Comparison of ENCODE assay signal across 17 cellular contexts in the genomic region with DNA sequence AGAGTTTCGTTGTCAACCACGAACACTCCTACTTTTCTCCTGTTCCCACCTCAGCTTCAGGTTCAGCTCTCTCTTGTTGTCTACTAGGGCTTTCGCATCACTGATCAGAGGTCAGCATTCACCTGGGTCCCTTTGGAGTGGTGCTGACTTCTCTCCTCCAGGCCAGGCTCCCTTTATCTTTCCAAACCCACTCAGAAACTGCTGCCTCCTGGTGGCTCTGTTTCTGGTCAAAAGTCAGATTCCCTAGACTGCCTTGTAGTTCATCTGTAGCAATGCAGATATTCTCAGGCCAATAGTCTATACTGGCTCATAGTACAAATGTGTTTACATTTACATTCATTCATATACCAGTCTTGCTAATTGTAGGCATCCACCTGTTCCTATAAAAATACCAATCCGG. TPM values are rescaled to one million over a fixed set of nuclear protein-coding genes. Genes with fewer than 3 reads are reported as not detected.
A peak's percentile ranks its signal among the peaks of the same experiment; 100 is the strongest.
DNase-seq lines count a peak whose midpoint lies in the region; ATAC-seq, FAIRE-seq and TF ChIP-seq lines count a peak whose summit lies in the region.
"Had no signal": no experiment of that assay in that cellular context is flagged by ENCODE, and none has a peak within 500 bp of the region (broad histone marks: within the 10 kb centered on the region; RNA-seq: fewer than 3 reads in every experiment).

No MANE protein-coding gene starts in this region.

- peaks cover under 1% of the 10 kb centered on the region for H3K4me1 Mint-ChIP-seq in neural crest cell
- H3K4me1 Mint-ChIP-seq in effector memory CD8-positive, alpha-beta T cell (ENCODE audit: low read depth in 2 of 2), result no peaks in the 10 kb centered on the region
- no peaks in the 10 kb centered on the region for H3K4me1 Mint-ChIP-seq in activated CD4-positive, alpha-beta memory T cell treated with anti-CD3 and anti-CD28 coated beads, Interleukin-2, amount 10 ng/mL, durations not matched to agents 7 days and 5 days

- FAIRE-seq in GM12892 (lab: Jason Lieb, UNC), result peak; percentile 24
- FAIRE-seq: GM18507 had no signal

- no peaks in the 10 kb centered on the region for H3K9me3 Mint-ChIP-seq in neural crest cell
- H3K9me3 Mint-ChIP-seq in effector memory CD8-positive, alpha-beta T cell, result no peaks in the 10 kb centered on the region
- H3K9me3 Mint-ChIP-seq in activated CD4-positive, alpha-beta memory T cell treated with anti-CD3 and anti-CD28 coated beads, Interleukin-2, amount 10 ng/mL, durations not matched to agents 7 days and 5 days, result no peaks in the 10 kb centered on the region
- H3K9me3 Mint-ChIP-seq: activated CD4-positive, alpha-beta memory T cell treated with anti-CD3 and anti-CD28 coated beads for 36 hours; activated naive CD4-positive, alpha-beta T cell treated with anti-CD3 and anti-CD28 coated beads for 36 hours had no signal

- DNase-seq in GM12892 (ENCODE audit: insufficient read length) (no peak), OCI-M1 (lab: John Stamatoyannopoulos, UW) (peak; percentile 38), erythroblast (lab: John Stamatoyannopoulos, UW) (peak; percentile 18 to 19), neural crest cell (ENCODE audit: low read depth, low spot score) (no peak), activated gamma-delta T cell treated with Interleukin-2 at 50 U/mL for 16 hours (no peak)
- no peak for DNase-seq in effector memory CD8-positive, alpha-beta T cell
- no peak for DNase-seq in activated CD4-positive, alpha-beta memory T cell treated with anti-CD3 and anti-CD28 coated beads, Interleukin-2, amount 10 ng/mL, durations not matched to agents 7 days and 5 days
- DNase-seq: activated CD4-positive, alpha-beta memory T cell treated with anti-CD3 and anti-CD28 coated beads for 36 hours; activated naive CD4-positive, alpha-beta T cell treated with anti-CD3 and anti-CD28 coated beads for 36 hours; cortex of kidney; heart left ventricle; NCI-H1436; sigmoid colon; T-helper 1 cell; testis had no signal

- no peak for ATAC-seq in HG03565 (IDR thresholded peaks at IDR 0.05; ENCODE audit: unreplicated experiment)
- ATAC-seq in effector memory CD8-positive, alpha-beta T cell (replicated peaks), result no peak
- ATAC-seq: heart left ventricle had no signal

- TF ChIP-seq CTCF in neural crest cell (conservative IDR thresholded peaks at IDR 0.05), result peak; percentile 2

- no peaks in the 10 kb centered on the region for H3K36me3 Mint-ChIP-seq in neural crest cell (ENCODE audit: low read depth)
- H3K36me3 Mint-ChIP-seq in effector memory CD8-positive, alpha-beta T cell (ENCODE audit: insufficient read depth), result no peaks in the 10 kb centered on the region
- H3K36me3 Mint-ChIP-seq in activated CD4-positive, alpha-beta memory T cell treated with anti-CD3 and anti-CD28 coated beads, Interleukin-2, amount 10 ng/mL, durations not matched to agents 7 days and 5 days (ENCODE audit: low read depth), result no peaks in the 10 kb centered on the region
- H3K36me3 Mint-ChIP-seq: activated CD4-positive, alpha-beta memory T cell treated with anti-CD3 and anti-CD28 coated beads for 36 hours had no signal

- H3K27me3 Mint-ChIP-seq in neural crest cell (ENCODE audit: low read depth), result no peaks in the 10 kb centered on the region
- peaks cover 0 to 3% of the 10 kb centered on the region in 2 donors for H3K27me3 Mint-ChIP-seq in effector memory CD8-positive, alpha-beta T cell
- peaks cover 4% of the 10 kb centered on the region for H3K27me3 Mint-ChIP-seq in activated CD4-positive, alpha-beta memory T cell treated with anti-CD3 and anti-CD28 coated beads, Interleukin-2, amount 10 ng/mL, durations not matched to agents 7 days and 5 days

- no peak overlapping the region for H3K27ac Mint-ChIP-seq in neural crest cell (ENCODE audit: unreplicated experiment)
- no peak overlapping the region for H3K27ac Mint-ChIP-seq in effector memory CD8-positive, alpha-beta T cell
- H3K27ac Mint-ChIP-seq in activated CD4-positive, alpha-beta memory T cell treated with anti-CD3 and anti-CD28 coated beads, Interleukin-2, amount 10 ng/mL, durations not matched to agents 7 days and 5 days, result no peak overlapping the region
- H3K27ac Mint-ChIP-seq: activated CD4-positive, alpha-beta memory T cell treated with anti-CD3 and anti-CD28 coated beads for 36 hours; activated naive CD4-positive, alpha-beta T cell treated with anti-CD3 and anti-CD28 coated beads for 36 hours had no signal

- TF ChIP-seq POLR2A in GM12892 (IDR thresholded peaks at IDR 0.05; ENCODE audit: low read depth, low read length) (no peak), erythroblast (IDR thresholded peaks at IDR 0.05; ENCODE audit: low read length) (no peak)

- POLR2A ChIA-PET in activated CD4-positive, alpha-beta memory T cell treated with anti-CD3 and anti-CD28 coated beads, Interleukin-2, amount 10 ng/mL, durations not matched to agents 7 days and 5 days (lab: Charles Lee), result no interaction called here

- no peak overlapping the region for H3K4me3 Mint-ChIP-seq in neural crest cell
- H3K4me3 Mint-ChIP-seq in effector memory CD8-positive, alpha-beta T cell, result no peak overlapping the region
- H3K4me3 Mint-ChIP-seq in activated CD4-positive, alpha-beta memory T cell treated with anti-CD3 and anti-CD28 coated beads, Interleukin-2, amount 10 ng/mL, durations not matched to agents 7 days and 5 days, result no peak overlapping the region
- H3K4me3 Mint-ChIP-seq: activated CD4-positive, alpha-beta memory T cell treated with anti-CD3 and anti-CD28 coated beads for 36 hours; activated naive CD4-positive, alpha-beta T cell treated with anti-CD3 and anti-CD28 coated beads for 36 hours had no signal

- CTCF ChIA-PET in activated CD4-positive, alpha-beta memory T cell treated with anti-CD3 and anti-CD28 coated beads, Interleukin-2, amount 10 ng/mL, durations not matched to agents 7 days and 5 days (lab: Charles Lee), result no interaction called here

RNA-seq across cellular contexts. Expression of gene ERI3, which starts 6.4 kb away (rescaled TPM):
- 34.0 TPM for polyA plus RNA-seq in GM12892 (2012; ENCODE audit: missing spikeins)
- total RNA-seq in neural crest cell, result 81.9 and 83.3 TPM in 2 replicates
- total RNA-seq in activated CD4-positive, alpha-beta memory T cell treated with anti-CD3 and anti-CD28 coated beads, Interleukin-2, amount 10 ng/mL, durations not matched to agents 7 days and 5 days, result 10 to 100 TPM; 21.4 to 22.9 TPM

RNA-seq across cellular contexts. Expression of gene RNF220, which starts 43.6 kb away (rescaled TPM):
- 57.5 TPM for polyA plus RNA-seq in GM12892 (2012; ENCODE audit: missing spikeins)
- total RNA-seq in neural crest cell, result 96.7 and 101 TPM in 2 replicates
- total RNA-seq in activated CD4-positive, alpha-beta memory T cell treated with anti-CD3 and anti-CD28 coated beads, Interleukin-2, amount 10 ng/mL, durations not matched to agents 7 days and 5 days, result 10 to 100 TPM; 69.0 to 70.7 TPM

Comparison
In these comparisons a context has a peak if more than half of its experiments do, and no peak if none do; other contexts are left out.
1. DNase-seq: peak in OCI-M1 (single experiment) and erythroblast (2 of 2); none in GM12892 (single experiment), neural crest cell (single experiment), effector memory CD8-positive, alpha-beta T cell (0 of 3), activated CD4-positive, alpha-beta memory T cell treated with anti-CD3 and anti-CD28 coated beads, Interleukin-2, amount 10 ng/mL, durations not matched to agents 7 days and 5 days (single experiment) and activated gamma-delta T cell treated with Interleukin-2 at 50 U/mL for 16 hours (single experiment).